ENCODE assay signal across 1 cellular context in the genomic region with DNA sequence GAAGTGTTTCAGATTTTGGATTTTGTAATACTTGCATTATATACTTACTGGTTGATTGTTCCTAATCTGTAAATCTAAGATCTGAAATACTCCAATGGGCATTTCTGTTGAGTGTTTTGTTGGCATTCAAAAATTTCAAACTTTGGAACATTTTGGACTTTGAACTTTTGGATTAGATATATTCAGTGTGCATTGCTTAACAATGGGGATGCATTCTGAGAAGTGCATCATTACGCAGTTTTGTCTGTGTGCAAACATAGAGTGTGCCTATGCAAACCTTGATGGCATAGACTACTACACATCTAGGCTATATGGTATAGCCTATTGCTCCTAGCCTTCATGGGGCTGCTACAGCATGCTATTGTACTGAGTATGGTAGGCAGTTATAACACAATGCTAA.
TF ChIP-seq lines count a peak whose summit lies in the region.

No MANE protein-coding gene starts in this region.

TF ChIP-seq in HepG2, 621 proteins besides CTCF, POLR2A, EP300 and RAD21 (continued from another document):
- TF ChIP-seq, protein P1, sequence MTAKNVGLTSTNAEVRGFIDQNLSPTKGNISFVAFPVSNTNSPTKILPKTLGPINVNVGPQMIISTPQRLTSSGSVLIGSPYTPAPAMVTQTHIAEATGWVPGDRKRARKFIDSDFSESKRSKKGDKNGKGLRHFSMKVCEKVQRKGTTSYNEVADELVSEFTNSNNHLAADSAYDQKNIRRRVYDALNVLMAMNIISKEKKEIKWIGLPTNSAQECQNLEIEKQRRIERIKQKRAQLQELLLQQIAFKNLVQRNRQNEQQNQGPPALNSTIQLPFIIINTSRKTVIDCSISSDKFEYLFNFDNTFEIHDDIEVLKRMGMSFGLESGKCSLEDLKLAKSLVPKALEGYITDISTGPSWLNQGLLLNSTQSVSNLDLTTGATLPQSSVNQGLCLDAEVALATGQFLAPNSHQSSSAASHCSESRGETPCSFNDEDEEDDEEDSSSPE (CRISPR knock-in tag; IDR thresholded peaks at IDR 0.05), result no peak
- no peak for TF ChIP-seq HDAC2 (CRISPR knock-in tag; IDR thresholded peaks at IDR 0.05)
- TF ChIP-seq ZNF18 (CRISPR knock-in tag; IDR thresholded peaks at IDR 0.05; ENCODE audit: insufficient replicate concordance), result no peak
- TF ChIP-seq CEBPB (IDR thresholded peaks at IDR 0.05; ENCODE audit: borderline replicate concordance, low read depth, low read length), result peak; percentile 52; the same call in 1 of the 2 replicates
- no peak for TF ChIP-seq PCBP1 (IDR thresholded peaks at IDR 0.05; ENCODE audit: borderline replicate concordance, low read depth, low read length)
